27 cellular contexts compared by ENCODE assay signal in genomic region chr19:17627921-17628320, GRCh38.
"Had no signal": no experiment of that assay in that cellular context is flagged by ENCODE, and none has a peak within 500 bp of the region (broad histone marks: within the 10 kb centered on the region; RNA-seq: fewer than 3 reads in every experiment).

No MANE protein-coding gene starts in this region.

- H3K27me3 Mint-ChIP-seq: activated CD8-positive, alpha-beta T cell treated with anti-CD3 and anti-CD28 coated beads for 36 hours; activated naive CD8-positive, alpha-beta T cell; T-helper 17 cell had no signal

- H3K27me3 ChIP-seq: colonic mucosa had no signal

- DNase-seq: activated B cell treated with CpG ODN at 0.5 μM for 24 hours; activated CD4-positive, alpha-beta T cell treated with anti-CD3 and anti-CD28 coated beads for 48 hours; activated CD4-positive, alpha-beta T cell treated with anti-CD3 and anti-CD28 coated beads, Interleukin-2, amount 50 U/mL, for 1 hour; activated CD4-positive, alpha-beta T cell treated with anti-CD3 and anti-CD28 coated beads, Interleukin-2, amount 50 U/mL, for 48 hours; activated CD8-positive, alpha-beta memory T cell treated with anti-CD3 and anti-CD28 coated beads for 24 hours; activated CD8-positive, alpha-beta T cell treated with anti-CD3 and anti-CD28 coated beads for 36 hours; activated effector memory CD4-positive, alpha-beta T cell treated with Interleukin-2 at 50 U/mL for 16 hours; activated gamma-delta T cell treated with Interleukin-2 at 50 U/mL for 16 hours; activated naive CD4-positive, alpha-beta T cell treated with anti-CD3 and anti-CD28 coated beads, Interleukin-2, amount 50 U/mL, for 16 hours; activated naive CD4-positive, alpha-beta T cell treated with Interleukin-2 at 50 U/mL for 16 hours; activated T-cell treated with anti-CD3 and anti-CD28 coated beads, Interleukin-2, amount 50 U/mL, for 4 hours; amniotic stem cell; anterior cingulate cortex; caudate nucleus; colonic mucosa; effector memory CD4-positive, alpha-beta T cell; esophagus squamous epithelium; foreskin melanocyte; T-helper 1 cell; T-helper 17 cell; T1000; WERI-Rb-1 had no signal

- H3K36me3 ChIP-seq: colonic mucosa, esophagus squamous epithelium, gastroesophageal sphincter had no signal

- H3K27ac ChIP-seq: colonic mucosa, esophagus squamous epithelium, gastroesophageal sphincter, WERI-Rb-1 had no signal

- H3K9me3 Mint-ChIP-seq: activated B cell treated with CpG ODN at 0.5 μM for 24 hours; activated CD8-positive, alpha-beta T cell treated with anti-CD3 and anti-CD28 coated beads for 36 hours; activated T-cell treated with anti-CD3 and anti-CD28 coated beads, Interleukin-2, amount 50 U/mL, for 4 hours; activated T-helper 17 cell treated with anti-CD3 and anti-CD28 coated beads, Interleukin-2, amount 50 U/mL, for 72 hours; T-helper 2 cell treated with Interferon-gamma antibody and Interleukin-4, amounts not matched to agents 5 μg/mL and 100 μg/mL, for 36 hours had no signal

- H3K4me1 ChIP-seq: colonic mucosa, esophagus squamous epithelium, gastroesophageal sphincter had no signal

- ATAC-seq: activated CD4-positive, CD25-positive, alpha-beta regulatory T cell treated with anti-CD3 and anti-CD28 coated beads, Interleukin-2, amount 50 U/mL, for 24 hours; activated CD8-positive, alpha-beta T cell treated with anti-CD3 and anti-CD28 coated beads for 36 hours; activated T-cell treated with anti-CD3 and anti-CD28 coated beads, Interleukin-2, amount 50 U/mL, for 4 hours; activated T-helper 17 cell treated with anti-CD3 and anti-CD28 coated beads, Interleukin-2, amount 50 U/mL, for 72 hours; gastroesophageal sphincter; T-helper 17 cell had no signal

- H3K4me3 Mint-ChIP-seq: activated B cell treated with CpG ODN at 0.5 μM for 24 hours; activated CD8-positive, alpha-beta T cell treated with anti-CD3 and anti-CD28 coated beads for 36 hours; activated naive CD8-positive, alpha-beta T cell; activated T-cell treated with anti-CD3 and anti-CD28 coated beads, Interleukin-2, amount 50 U/mL, for 4 hours; activated T-helper 17 cell treated with anti-CD3 and anti-CD28 coated beads, Interleukin-2, amount 50 U/mL, for 72 hours; T-helper 17 cell; T-helper 2 cell treated with Interferon-gamma antibody and Interleukin-4, amounts not matched to agents 5 μg/mL and 100 μg/mL, for 36 hours had no signal

- H3K4me3 ChIP-seq: colonic mucosa, esophagus squamous epithelium, gastroesophageal sphincter had no signal

- H3K36me3 Mint-ChIP-seq: activated naive CD8-positive, alpha-beta T cell had no signal

- H3K9me3 ChIP-seq: colonic mucosa, esophagus squamous epithelium, gastroesophageal sphincter had no signal

- H3K27ac Mint-ChIP-seq: activated B cell treated with CpG ODN at 0.5 μM for 24 hours; activated CD8-positive, alpha-beta T cell treated with anti-CD3 and anti-CD28 coated beads for 36 hours; activated naive CD8-positive, alpha-beta T cell; activated T-helper 17 cell treated with anti-CD3 and anti-CD28 coated beads, Interleukin-2, amount 50 U/mL, for 72 hours; T-helper 17 cell; T-helper 2 cell treated with Interferon-gamma antibody and Interleukin-4, amounts not matched to agents 5 μg/mL and 100 μg/mL, for 36 hours had no signal

- H3K4me1 Mint-ChIP-seq: activated B cell treated with CpG ODN at 0.5 μM for 24 hours; activated T-helper 17 cell treated with anti-CD3 and anti-CD28 coated beads, Interleukin-2, amount 50 U/mL, for 72 hours; T-helper 17 cell had no signal
